ENCODE assay signal across 14 cellular contexts in the genomic region with DNA sequence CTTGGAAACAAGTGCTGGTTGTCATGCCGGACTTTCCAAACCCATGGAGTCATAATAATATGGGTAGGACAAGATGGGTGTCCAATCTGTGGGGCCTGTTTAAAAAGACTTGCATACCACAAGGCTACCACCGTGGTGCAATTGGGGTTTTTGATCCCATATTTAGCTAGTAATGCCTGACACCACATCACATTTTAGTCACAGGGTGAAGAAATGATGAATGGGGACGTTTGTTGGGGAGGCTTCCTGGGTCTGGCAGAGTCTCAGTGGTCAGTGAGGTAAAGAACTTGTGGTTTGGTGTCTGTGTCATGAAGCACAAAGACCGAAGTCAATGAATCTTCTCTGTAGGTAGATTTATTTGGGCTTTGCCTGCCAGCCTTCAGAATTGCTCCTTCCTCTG. TPM values are rescaled to one million over a fixed set of nuclear protein-coding genes. Genes with fewer than 3 reads are reported as not detected.
DNase-seq lines count a peak whose midpoint lies in the region; ATAC-seq and TF ChIP-seq lines count a peak whose summit lies in the region.
"Had no signal": no experiment of that assay in that cellular context is flagged by ENCODE, and none has a peak within 500 bp of the region (broad histone marks: within the 10 kb centered on the region; RNA-seq: fewer than 3 reads in every experiment).

No MANE protein-coding gene starts in this region.

- H3K27ac Mint-ChIP-seq in MCF 10A (ENCODE audit: low read depth, unreplicated experiment), result no peak overlapping the region

- peaks cover 34% of the 10 kb centered on the region for H3K4me1 Mint-ChIP-seq in MCF 10A (ENCODE audit: insufficient read depth, unreplicated experiment)

- no peak overlapping the region for H2AFZ ChIP-seq in mammary epithelial cell (ENCODE audit: low read depth, low read length)

- POLR2A ChIA-PET in MCF 10A (lab: Yijun Ruan, JAX), result interaction anchor here (1.4 kb wide), 1 partner anchor 30 kb away, joined by 5 read pairs; no protein-coding TSS in a partner anchor

- H3K4me3 ChIP-seq in mammary epithelial cell (replicated peaks in 1 of 3; ENCODE audit: insufficient read depth in 1 of 3, low read depth in 2 of 3, low read length in 3 of 3) (no peak overlapping the region), aorta (ENCODE audit: low read length in 2 of 2) (no peak overlapping the region)
- H3K4me3 ChIP-seq: vagina had no signal

- H3K9me3 ChIP-seq in mammary epithelial cell (replicated peaks; ENCODE audit: insufficient read depth, low read length) (no peaks in the 10 kb centered on the region), aorta (ENCODE audit: control insufficient read depth, low read length) (no peaks in the 10 kb centered on the region)
- H3K9me3 ChIP-seq: vagina had no signal

- H3K27me3 ChIP-seq in mammary epithelial cell (ENCODE audit: insufficient read depth, low read length), result no peaks in the 10 kb centered on the region
- H3K27me3 ChIP-seq in aorta (ENCODE audit: control insufficient read depth in 1 of 2, insufficient read depth in 2 of 2, low read length in 1 of 2), result no peaks in the 10 kb centered on the region
- H3K27me3 ChIP-seq: vagina had no signal

- H4K20me1 ChIP-seq in mammary epithelial cell (ENCODE audit: insufficient read depth, low read length), result peaks cover 2% of the 10 kb centered on the region

- DNase-seq in mammary epithelial cell, result peak; percentile 83
- DNase-seq in MCF 10A (ENCODE audit: unreplicated experiment), result no peak
- DNase-seq in RPMI7951 (ENCODE audit: low read depth), result peak; percentile 89
- DNase-seq in aorta, result no peak
- DNase-seq in NCI-H69 (lab: John Stamatoyannopoulos, UW), result no peak
- DNase-seq in DMS153 treated with DMSO at 0.1 percent for 48 hours (lab: John Stamatoyannopoulos, UW; ENCODE audit: unreplicated experiment), result no peak
- no peak for DNase-seq in caudate nucleus (lab: John Stamatoyannopoulos, UW)
- DNase-seq: activated CD8-positive, alpha-beta memory T cell treated with anti-CD3 and anti-CD28 coated beads for 24 hours; amniotic stem cell; DMS79 treated with DMSO at 0.1 percent for 48 hours; hippocampal formation; NCI-H748 treated with DMSO at 0.1 percent for 48 hours had no signal

- H3K27ac ChIP-seq in mammary epithelial cell (ENCODE audit: insufficient read depth, low read depth, low read length) (no peak overlapping the region), aorta (ENCODE audit: low read depth in 1 of 2, low read length in 2 of 2) (peak overlapping the region; percentile 10 to 67), caudate nucleus (ENCODE audit: low read depth, low read length) (no peak overlapping the region)
- H3K27ac ChIP-seq: vagina had no signal

- no peak overlapping the region for H3K4me3 Mint-ChIP-seq in MCF 10A (ENCODE audit: unreplicated experiment)

- dilution Hi-C loops in mammary epithelial cell (cut with HindIII; ENCODE audit: low sequenced_read_pairs), result no loop called here

- in situ Hi-C loops in mammary epithelial cell (cut with MboI; ENCODE audit: low sequenced_read_pairs in 2 of 2), result no loop called here

- no peak for TF ChIP-seq CTCF in mammary epithelial cell (conservative IDR thresholded peaks at IDR 0.05 in 1 of 2, IDR thresholded peaks at IDR 0.05 in 1 of 2; ENCODE audit: extremely low read depth in 1 of 2, insufficient read depth in 1 of 2, low read depth in 1 of 2, low read length in 2 of 2)
- no peak for TF ChIP-seq CTCF in MCF 10A (IDR thresholded peaks at IDR 0.05; ENCODE audit: unreplicated experiment)

- WGBS in mammary epithelial cell (ENCODE audit: low coverage, missing lambda C conversion rate), result 25% methylated on average over 4 of the region's 4 CpGs
- 69 to 87% methylated on average over 4 of the region's 4 CpGs for WGBS in aorta, 2 donors

- peaks cover 89% of the 10 kb centered on the region for H3K79me2 ChIP-seq in mammary epithelial cell (ENCODE audit: insufficient read depth, low read length)

- BruUV-seq in mammary epithelial cell (replicated peaks; lab: Mats Ljungman, UMichigan) (no TSS peak), MCF 10A (replicated peaks; lab: Mats Ljungman, UMichigan) (no TSS peak)

- H3K9me3 Mint-ChIP-seq in MCF 10A (ENCODE audit: unreplicated experiment), result peaks cover 7% of the 10 kb centered on the region

- no peak overlapping the region for H3K9ac ChIP-seq in mammary epithelial cell (ENCODE audit: insufficient read depth, low read length)

- H3K36me3 ChIP-seq in mammary epithelial cell (ENCODE audit: insufficient read depth, low read length) (peaks cover 4% of the 10 kb centered on the region), aorta (ENCODE audit: control insufficient read depth in 1 of 2, insufficient read depth in 2 of 2, low read length in 1 of 2) (no peaks in the 10 kb centered on the region)
- H3K36me3 ChIP-seq: vagina had no signal

- no peak overlapping the region for H3K4me2 ChIP-seq in mammary epithelial cell (ENCODE audit: insufficient read depth, low read depth, low read length)

- ATAC-seq in HG03039 (IDR thresholded peaks at IDR 0.05; ENCODE audit: unreplicated experiment) (peak; percentile 64), aorta (ENCODE audit: low FRiP score) (no peak)

- H3K4me1 ChIP-seq in mammary epithelial cell (ENCODE audit: insufficient read depth, low read length), result peaks cover 28% of the 10 kb centered on the region
- H3K4me1 ChIP-seq in aorta (ENCODE audit: control insufficient read depth in 1 of 2, insufficient read depth in 2 of 2, low read length in 2 of 2), result peaks cover 5% of the 10 kb centered on the region in 2 donors

- no peaks in the 10 kb centered on the region for H3K27me3 Mint-ChIP-seq in MCF 10A (ENCODE audit: insufficient read depth, unreplicated experiment)

- CTCF ChIA-PET in mammary epithelial cell (lab: Charles Lee; ENCODE audit: low non-redundant PET) (no interaction called here), MCF 10A (lab: Yijun Ruan, JAX) (no interaction called here)

- intact Hi-C loops in mammary epithelial cell (cut with micrococcal nuclease), result no loop called here
- intact Hi-C loops in MCF 10A (cut with micrococcal nuclease), result no loop called here
- intact Hi-C loops in aorta (cut with DNase I), result no loop called here

- H3K36me3 Mint-ChIP-seq in MCF 10A (ENCODE audit: insufficient read depth, unreplicated experiment), result peaks cover 13% of the 10 kb centered on the region

RNA-seq across cellular contexts. Expression of a gene that starts 31.0 kb away (rescaled TPM):
- total RNA-seq in mammary epithelial cell (100 to 1,000 TPM in 1 of 2 donors, 10 to 100 TPM in 1; 71.2 to 181 TPM), MCF 10A (2022) (19.8 and 60.2 TPM in 2 replicates), aorta (10 to 100 TPM; 23.9 to 25.8 TPM)
- polyA plus RNA-seq in mammary epithelial cell (150 TPM), aorta (1 to 10 TPM; 6.1 to 7.5 TPM)
- 188 TPM for polyA minus RNA-seq in mammary epithelial cell
- 17.1 and 32.9 TPM in 2 replicates for total RNA-seq in RPMI7951 (2014; rRNA removed; shearing (Covaris generic))

Comparison
In these comparisons a context has a peak if more than half of its experiments do, and no peak if none do; other contexts are left out.
1. DNase-seq: peak in mammary epithelial cell (single experiment) and RPMI7951 (single experiment); none in MCF 10A (single experiment), aorta (0 of 2), NCI-H69 (single experiment), DMS153 treated with DMSO at 0.1 percent for 48 hours (single experiment) and caudate nucleus (0 of 61).
2. H3K27ac ChIP-seq: peak in aorta (2 of 2); none in mammary epithelial cell (single experiment) and caudate nucleus (single experiment).